1 cellular context compared by ENCODE assay signal in the genomic region with DNA sequence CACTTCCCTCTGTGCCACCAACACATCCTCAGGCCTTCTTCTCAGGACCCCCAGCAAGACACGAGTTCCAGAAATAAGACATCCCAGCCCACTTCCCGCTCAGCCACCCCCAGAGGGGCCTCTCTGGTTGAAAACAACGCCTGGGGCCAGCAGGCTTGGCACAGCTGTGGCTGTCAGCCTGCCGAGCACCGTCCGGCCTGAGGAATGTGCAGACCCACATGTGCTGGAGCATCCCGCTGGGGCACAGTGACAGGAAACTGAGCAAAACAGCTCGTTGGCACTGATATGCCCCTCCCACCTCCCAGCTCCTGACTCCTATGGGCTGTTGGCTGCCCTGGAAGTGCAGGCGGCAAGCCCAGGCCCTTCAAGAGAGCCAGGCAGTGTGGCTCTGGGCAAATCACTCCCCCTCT.
TF ChIP-seq lines count a peak whose summit lies in the region.

No MANE protein-coding gene starts in this region.

TF ChIP-seq in GM12878, 131 proteins besides CTCF, POLR2A, EP300 and RAD21 (continued from another document):
- TF ChIP-seq, protein P1, sequence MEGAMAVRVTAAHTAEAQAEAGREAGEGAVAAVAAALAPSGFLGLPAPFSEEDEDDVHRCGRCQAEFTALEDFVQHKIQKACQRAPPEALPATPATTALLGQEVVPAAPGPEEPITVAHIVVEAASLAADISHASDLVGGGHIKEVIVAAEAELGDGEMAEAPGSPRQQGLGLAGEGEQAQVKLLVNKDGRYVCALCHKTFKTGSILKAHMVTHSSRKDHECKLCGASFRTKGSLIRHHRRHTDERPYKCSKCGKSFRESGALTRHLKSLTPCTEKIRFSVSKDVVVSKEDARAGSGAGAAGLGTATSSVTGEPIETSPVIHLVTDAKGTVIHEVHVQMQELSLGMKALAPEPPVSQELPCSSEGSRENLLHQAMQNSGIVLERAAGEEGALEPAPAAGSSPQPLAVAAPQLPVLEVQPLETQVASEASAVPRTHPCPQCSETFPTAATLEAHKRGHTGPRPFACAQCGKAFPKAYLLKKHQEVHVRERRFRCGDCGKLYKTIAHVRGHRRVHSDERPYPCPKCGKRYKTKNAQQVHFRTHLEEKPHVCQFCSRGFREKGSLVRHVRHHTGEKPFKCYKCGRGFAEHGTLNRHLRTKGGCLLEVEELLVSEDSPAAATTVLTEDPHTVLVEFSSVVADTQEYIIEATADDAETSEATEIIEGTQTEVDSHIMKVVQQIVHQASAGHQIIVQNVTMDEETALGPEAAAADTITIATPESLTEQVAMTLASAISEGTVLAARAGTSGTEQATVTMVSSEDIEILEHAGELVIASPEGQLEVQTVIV (IDR thresholded peaks at IDR 0.05; ENCODE audit: borderline replicate concordance, partially characterized antibody) = no peak
- no peak for TF ChIP-seq TCF7 (IDR thresholded peaks at IDR 0.05; ENCODE audit: borderline replicate concordance)
- TF ChIP-seq MXI1 (IDR thresholded peaks at IDR 0.05; ENCODE audit: low read depth, low read length) = peak; percentile 52
- TF ChIP-seq, protein P2, sequence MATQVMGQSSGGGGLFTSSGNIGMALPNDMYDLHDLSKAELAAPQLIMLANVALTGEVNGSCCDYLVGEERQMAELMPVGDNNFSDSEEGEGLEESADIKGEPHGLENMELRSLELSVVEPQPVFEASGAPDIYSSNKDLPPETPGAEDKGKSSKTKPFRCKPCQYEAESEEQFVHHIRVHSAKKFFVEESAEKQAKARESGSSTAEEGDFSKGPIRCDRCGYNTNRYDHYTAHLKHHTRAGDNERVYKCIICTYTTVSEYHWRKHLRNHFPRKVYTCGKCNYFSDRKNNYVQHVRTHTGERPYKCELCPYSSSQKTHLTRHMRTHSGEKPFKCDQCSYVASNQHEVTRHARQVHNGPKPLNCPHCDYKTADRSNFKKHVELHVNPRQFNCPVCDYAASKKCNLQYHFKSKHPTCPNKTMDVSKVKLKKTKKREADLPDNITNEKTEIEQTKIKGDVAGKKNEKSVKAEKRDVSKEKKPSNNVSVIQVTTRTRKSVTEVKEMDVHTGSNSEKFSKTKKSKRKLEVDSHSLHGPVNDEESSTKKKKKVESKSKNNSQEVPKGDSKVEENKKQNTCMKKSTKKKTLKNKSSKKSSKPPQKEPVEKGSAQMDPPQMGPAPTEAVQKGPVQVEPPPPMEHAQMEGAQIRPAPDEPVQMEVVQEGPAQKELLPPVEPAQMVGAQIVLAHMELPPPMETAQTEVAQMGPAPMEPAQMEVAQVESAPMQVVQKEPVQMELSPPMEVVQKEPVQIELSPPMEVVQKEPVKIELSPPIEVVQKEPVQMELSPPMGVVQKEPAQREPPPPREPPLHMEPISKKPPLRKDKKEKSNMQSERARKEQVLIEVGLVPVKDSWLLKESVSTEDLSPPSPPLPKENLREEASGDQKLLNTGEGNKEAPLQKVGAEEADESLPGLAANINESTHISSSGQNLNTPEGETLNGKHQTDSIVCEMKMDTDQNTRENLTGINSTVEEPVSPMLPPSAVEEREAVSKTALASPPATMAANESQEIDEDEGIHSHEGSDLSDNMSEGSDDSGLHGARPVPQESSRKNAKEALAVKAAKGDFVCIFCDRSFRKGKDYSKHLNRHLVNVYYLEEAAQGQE (IDR thresholded peaks at IDR 0.05; ENCODE audit: low read depth, low read length) = no peak
- no peak for TF ChIP-seq GABPA (IDR thresholded peaks at IDR 0.05; ENCODE audit: low read depth)
- no peak for TF ChIP-seq PAX8 (IDR thresholded peaks at IDR 0.05)
- no peak for TF ChIP-seq RUNX3 (IDR thresholded peaks at IDR 0.05; ENCODE audit: low read length)
- TF ChIP-seq TCF12 (IDR thresholded peaks at IDR 0.05; ENCODE audit: low read depth, low read length) = no peak
- peak; percentile 21; the same call in 1 of the 2 replicates for TF ChIP-seq EED (IDR thresholded peaks at IDR 0.05; ENCODE audit: low read depth)
- no peak for TF ChIP-seq HDGF (IDR thresholded peaks at IDR 0.05)
- no peak for TF ChIP-seq ZZZ3 (IDR thresholded peaks at IDR 0.05; ENCODE audit: control insufficient read depth, insufficient read length, low read depth)
- no peak for TF ChIP-seq POLR2AphosphoS2 (IDR thresholded peaks at IDR 0.05; ENCODE audit: low read depth, low read length)
- TF ChIP-seq, protein P3, sequence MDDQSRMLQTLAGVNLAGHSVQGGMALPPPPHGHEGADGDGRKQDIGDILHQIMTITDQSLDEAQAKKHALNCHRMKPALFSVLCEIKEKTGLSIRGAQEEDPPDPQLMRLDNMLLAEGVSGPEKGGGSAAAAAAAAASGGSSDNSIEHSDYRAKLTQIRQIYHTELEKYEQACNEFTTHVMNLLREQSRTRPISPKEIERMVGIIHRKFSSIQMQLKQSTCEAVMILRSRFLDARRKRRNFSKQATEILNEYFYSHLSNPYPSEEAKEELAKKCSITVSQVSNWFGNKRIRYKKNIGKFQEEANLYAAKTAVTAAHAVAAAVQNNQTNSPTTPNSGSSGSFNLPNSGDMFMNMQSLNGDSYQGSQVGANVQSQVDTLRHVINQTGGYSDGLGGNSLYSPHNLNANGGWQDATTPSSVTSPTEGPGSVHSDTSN (IDR thresholded peaks at IDR 0.05; ENCODE audit: insufficient replicate concordance, low read depth, low read length) = no peak
- no peak for TF ChIP-seq ZNF384 (IDR thresholded peaks at IDR 0.05; ENCODE audit: borderline replicate concordance, low read depth, low read length)
- no peak for TF ChIP-seq CHD1 (IDR thresholded peaks at IDR 0.05; ENCODE audit: low read depth, low read length)
